2 cellular contexts compared by ENCODE assay signal in the genomic region with DNA sequence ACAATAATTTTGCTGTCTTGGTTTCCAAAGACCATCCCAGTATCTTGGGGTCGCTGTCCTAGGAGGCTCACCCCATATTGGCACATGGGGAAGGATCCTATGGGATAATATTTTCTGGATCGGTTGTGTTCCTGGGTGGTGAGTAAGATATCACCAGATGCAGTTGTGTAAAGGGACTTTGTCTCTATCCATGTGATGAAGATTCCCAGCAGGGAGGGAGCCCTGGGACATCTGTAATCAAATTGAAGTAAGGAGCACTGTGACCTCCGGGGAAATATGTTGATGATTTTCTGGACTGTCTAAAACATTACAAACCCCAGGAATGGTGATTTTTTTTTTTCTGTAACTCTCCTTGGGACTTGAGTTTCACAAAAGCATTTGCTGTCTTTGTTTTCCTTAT.
TF ChIP-seq lines count a peak whose summit lies in the region.

No MANE protein-coding gene starts in this region.

TF ChIP-seq in IMR-90, 13 proteins besides CTCF, POLR2A, EP300 and RAD21:
- TF ChIP-seq SMC3 (IDR thresholded peaks at IDR 0.05; ENCODE audit: low read depth, low read length) = no peak
- TF ChIP-seq BHLHE40 (IDR thresholded peaks at IDR 0.05; ENCODE audit: low read depth, low read length) = no peak
- TF ChIP-seq RCOR1 (IDR thresholded peaks at IDR 0.05; ENCODE audit: insufficient replicate concordance, low read length) = no peak
- TF ChIP-seq MAFK (IDR thresholded peaks at IDR 0.05; ENCODE audit: low read depth, low read length) = no peak
- TF ChIP-seq MXI1 (IDR thresholded peaks at IDR 0.05; ENCODE audit: borderline replicate concordance, low read depth, low read length) = no peak
- TF ChIP-seq, protein P1, sequence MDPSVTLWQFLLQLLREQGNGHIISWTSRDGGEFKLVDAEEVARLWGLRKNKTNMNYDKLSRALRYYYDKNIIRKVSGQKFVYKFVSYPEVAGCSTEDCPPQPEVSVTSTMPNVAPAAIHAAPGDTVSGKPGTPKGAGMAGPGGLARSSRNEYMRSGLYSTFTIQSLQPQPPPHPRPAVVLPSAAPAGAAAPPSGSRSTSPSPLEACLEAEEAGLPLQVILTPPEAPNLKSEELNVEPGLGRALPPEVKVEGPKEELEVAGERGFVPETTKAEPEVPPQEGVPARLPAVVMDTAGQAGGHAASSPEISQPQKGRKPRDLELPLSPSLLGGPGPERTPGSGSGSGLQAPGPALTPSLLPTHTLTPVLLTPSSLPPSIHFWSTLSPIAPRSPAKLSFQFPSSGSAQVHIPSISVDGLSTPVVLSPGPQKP (IDR thresholded peaks at IDR 0.05; ENCODE audit: borderline replicate concordance, low read depth, low read length) = no peak

TF ChIP-seq in SK-N-SH, 30 proteins besides CTCF, POLR2A, EP300 and RAD21:
- TF ChIP-seq MXI1 (IDR thresholded peaks at IDR 0.05; ENCODE audit: low read depth, low read length) (no peak), NRF1 (IDR thresholded peaks at IDR 0.05; ENCODE audit: low read depth, low read length) (no peak), FOSL2 (IDR thresholded peaks at IDR 0.05; ENCODE audit: borderline replicate concordance, low read depth) (no peak), RXRA (IDR thresholded peaks at IDR 0.05; ENCODE audit: borderline replicate concordance, low read depth) (no peak), GABPA (IDR thresholded peaks at IDR 0.05; ENCODE audit: low read depth) (no peak), TAF1 (IDR thresholded peaks at IDR 0.05; ENCODE audit: borderline replicate concordance, low read depth, low read length) (no peak)
- TF ChIP-seq, protein P2, sequence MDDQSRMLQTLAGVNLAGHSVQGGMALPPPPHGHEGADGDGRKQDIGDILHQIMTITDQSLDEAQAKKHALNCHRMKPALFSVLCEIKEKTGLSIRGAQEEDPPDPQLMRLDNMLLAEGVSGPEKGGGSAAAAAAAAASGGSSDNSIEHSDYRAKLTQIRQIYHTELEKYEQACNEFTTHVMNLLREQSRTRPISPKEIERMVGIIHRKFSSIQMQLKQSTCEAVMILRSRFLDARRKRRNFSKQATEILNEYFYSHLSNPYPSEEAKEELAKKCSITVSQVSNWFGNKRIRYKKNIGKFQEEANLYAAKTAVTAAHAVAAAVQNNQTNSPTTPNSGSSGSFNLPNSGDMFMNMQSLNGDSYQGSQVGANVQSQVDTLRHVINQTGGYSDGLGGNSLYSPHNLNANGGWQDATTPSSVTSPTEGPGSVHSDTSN (IDR thresholded peaks at IDR 0.05) = no peak
- TF ChIP-seq, protein P3, sequence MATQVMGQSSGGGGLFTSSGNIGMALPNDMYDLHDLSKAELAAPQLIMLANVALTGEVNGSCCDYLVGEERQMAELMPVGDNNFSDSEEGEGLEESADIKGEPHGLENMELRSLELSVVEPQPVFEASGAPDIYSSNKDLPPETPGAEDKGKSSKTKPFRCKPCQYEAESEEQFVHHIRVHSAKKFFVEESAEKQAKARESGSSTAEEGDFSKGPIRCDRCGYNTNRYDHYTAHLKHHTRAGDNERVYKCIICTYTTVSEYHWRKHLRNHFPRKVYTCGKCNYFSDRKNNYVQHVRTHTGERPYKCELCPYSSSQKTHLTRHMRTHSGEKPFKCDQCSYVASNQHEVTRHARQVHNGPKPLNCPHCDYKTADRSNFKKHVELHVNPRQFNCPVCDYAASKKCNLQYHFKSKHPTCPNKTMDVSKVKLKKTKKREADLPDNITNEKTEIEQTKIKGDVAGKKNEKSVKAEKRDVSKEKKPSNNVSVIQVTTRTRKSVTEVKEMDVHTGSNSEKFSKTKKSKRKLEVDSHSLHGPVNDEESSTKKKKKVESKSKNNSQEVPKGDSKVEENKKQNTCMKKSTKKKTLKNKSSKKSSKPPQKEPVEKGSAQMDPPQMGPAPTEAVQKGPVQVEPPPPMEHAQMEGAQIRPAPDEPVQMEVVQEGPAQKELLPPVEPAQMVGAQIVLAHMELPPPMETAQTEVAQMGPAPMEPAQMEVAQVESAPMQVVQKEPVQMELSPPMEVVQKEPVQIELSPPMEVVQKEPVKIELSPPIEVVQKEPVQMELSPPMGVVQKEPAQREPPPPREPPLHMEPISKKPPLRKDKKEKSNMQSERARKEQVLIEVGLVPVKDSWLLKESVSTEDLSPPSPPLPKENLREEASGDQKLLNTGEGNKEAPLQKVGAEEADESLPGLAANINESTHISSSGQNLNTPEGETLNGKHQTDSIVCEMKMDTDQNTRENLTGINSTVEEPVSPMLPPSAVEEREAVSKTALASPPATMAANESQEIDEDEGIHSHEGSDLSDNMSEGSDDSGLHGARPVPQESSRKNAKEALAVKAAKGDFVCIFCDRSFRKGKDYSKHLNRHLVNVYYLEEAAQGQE (IDR thresholded peaks at IDR 0.05; ENCODE audit: low read depth, low read length) = no peak
- TF ChIP-seq, protein P4, sequence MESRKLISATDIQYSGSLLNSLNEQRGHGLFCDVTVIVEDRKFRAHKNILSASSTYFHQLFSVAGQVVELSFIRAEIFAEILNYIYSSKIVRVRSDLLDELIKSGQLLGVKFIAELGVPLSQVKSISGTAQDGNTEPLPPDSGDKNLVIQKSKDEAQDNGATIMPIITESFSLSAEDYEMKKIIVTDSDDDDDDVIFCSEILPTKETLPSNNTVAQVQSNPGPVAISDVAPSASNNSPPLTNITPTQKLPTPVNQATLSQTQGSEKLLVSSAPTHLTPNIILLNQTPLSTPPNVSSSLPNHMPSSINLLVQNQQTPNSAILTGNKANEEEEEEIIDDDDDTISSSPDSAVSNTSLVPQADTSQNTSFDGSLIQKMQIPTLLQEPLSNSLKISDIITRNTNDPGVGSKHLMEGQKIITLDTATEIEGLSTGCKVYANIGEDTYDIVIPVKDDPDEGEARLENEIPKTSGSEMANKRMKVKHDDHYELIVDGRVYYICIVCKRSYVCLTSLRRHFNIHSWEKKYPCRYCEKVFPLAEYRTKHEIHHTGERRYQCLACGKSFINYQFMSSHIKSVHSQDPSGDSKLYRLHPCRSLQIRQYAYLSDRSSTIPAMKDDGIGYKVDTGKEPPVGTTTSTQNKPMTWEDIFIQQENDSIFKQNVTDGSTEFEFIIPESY (IDR thresholded peaks at IDR 0.05; ENCODE audit: borderline replicate concordance, low read depth) = no peak
- TF ChIP-seq, protein P5, sequence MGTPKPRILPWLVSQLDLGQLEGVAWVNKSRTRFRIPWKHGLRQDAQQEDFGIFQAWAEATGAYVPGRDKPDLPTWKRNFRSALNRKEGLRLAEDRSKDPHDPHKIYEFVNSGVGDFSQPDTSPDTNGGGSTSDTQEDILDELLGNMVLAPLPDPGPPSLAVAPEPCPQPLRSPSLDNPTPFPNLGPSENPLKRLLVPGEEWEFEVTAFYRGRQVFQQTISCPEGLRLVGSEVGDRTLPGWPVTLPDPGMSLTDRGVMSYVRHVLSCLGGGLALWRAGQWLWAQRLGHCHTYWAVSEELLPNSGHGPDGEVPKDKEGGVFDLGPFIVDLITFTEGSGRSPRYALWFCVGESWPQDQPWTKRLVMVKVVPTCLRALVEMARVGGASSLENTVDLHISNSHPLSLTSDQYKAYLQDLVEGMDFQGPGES (IDR thresholded peaks at IDR 0.05; ENCODE audit: low read depth, low read length) = no peak
- TF ChIP-seq, protein P6, sequence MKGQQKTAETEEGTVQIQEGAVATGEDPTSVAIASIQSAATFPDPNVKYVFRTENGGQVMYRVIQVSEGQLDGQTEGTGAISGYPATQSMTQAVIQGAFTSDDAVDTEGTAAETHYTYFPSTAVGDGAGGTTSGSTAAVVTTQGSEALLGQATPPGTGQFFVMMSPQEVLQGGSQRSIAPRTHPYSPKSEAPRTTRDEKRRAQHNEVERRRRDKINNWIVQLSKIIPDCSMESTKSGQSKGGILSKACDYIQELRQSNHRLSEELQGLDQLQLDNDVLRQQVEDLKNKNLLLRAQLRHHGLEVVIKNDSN (IDR thresholded peaks at IDR 0.05; ENCODE audit: borderline replicate concordance, low read depth) = no peak
